14 cellular contexts compared by ENCODE assay signal in genomic region chr22:44894321-44894720, GRCh38.
"Had no signal": no experiment of that assay in that cellular context is flagged by ENCODE, and none has a peak within 500 bp of the region (broad histone marks: within the 10 kb centered on the region; RNA-seq: fewer than 3 reads in every experiment).

No MANE protein-coding gene starts in this region.

- H3K27me3 Mint-ChIP-seq: stimulated activated naive B cell treated with anti-CD40 and anti-IgM and Interleukin-4, amounts not matched to agents 10 μg/mL and 1 μg/mL and 100 μg/mL, for 72 hours had no signal

- H3K4me3 Mint-ChIP-seq: memory B cell; mesothelial cell of epicardium; natural killer cell; neural progenitor cell; stimulated activated naive B cell treated with anti-CD40 and anti-IgM and Interleukin-4, amounts not matched to agents 10 μg/mL and 1 μg/mL and 100 μg/mL, for 72 hours; stimulated activated naive CD8-positive, alpha-beta T cell treated with anti-CD3 and anti-CD28 coated beads, Interleukin-15, amount 100 ng/mL, for 72 hours had no signal

- H3K27ac Mint-ChIP-seq: memory B cell; mesothelial cell of epicardium; natural killer cell; stimulated activated naive B cell treated with anti-CD40 and anti-IgM and Interleukin-4, amounts not matched to agents 10 μg/mL and 1 μg/mL and 100 μg/mL, for 72 hours; stimulated activated naive CD8-positive, alpha-beta T cell treated with anti-CD3 and anti-CD28 coated beads, Interleukin-15, amount 100 ng/mL, for 72 hours had no signal

- H3K9me3 Mint-ChIP-seq: memory B cell; natural killer cell; neural progenitor cell; stimulated activated naive B cell treated with anti-CD40 and anti-IgM and Interleukin-4, amounts not matched to agents 10 μg/mL and 1 μg/mL and 100 μg/mL, for 72 hours; stimulated activated naive CD8-positive, alpha-beta T cell treated with anti-CD3 and anti-CD28 coated beads, Interleukin-15, amount 100 ng/mL, for 72 hours had no signal

- DNase-seq: effector memory CD4-positive, alpha-beta T cell; gastrocnemius medialis; left cardiac atrium; left ventricle myocardium inferior; lower lobe of right lung; natural killer cell; sigmoid colon; stimulated activated CD4-positive, alpha-beta T cell treated with anti-CD3 and anti-CD28 coated beads, Interleukin-2, amount 100 ng/mL, for 24 hours; stimulated activated CD4-positive, alpha-beta T cell treated with anti-CD3 and anti-CD28 coated beads, Interleukin-4, amount 100 ng/mL, for 4 hours; stimulated activated naive B cell treated with anti-CD40 and anti-IgM and Interleukin-4, amounts not matched to agents 10 μg/mL and 1 μg/mL and 100 μg/mL, for 72 hours; stimulated activated naive CD8-positive, alpha-beta T cell treated with anti-CD3 and anti-CD28 coated beads, Interleukin-15, amount 100 ng/mL, for 72 hours had no signal

- H3K36me3 Mint-ChIP-seq: memory B cell; mesothelial cell of epicardium; natural killer cell; stimulated activated naive B cell treated with anti-CD40 and anti-IgM and Interleukin-4, amounts not matched to agents 10 μg/mL and 1 μg/mL and 100 μg/mL, for 72 hours had no signal

- ATAC-seq: gastrocnemius medialis; left cardiac atrium; lower lobe of right lung; natural killer cell; stimulated activated naive B cell treated with anti-CD40 and anti-IgM and Interleukin-4, amounts not matched to agents 10 μg/mL and 1 μg/mL and 100 μg/mL, for 72 hours; stimulated activated naive CD8-positive, alpha-beta T cell treated with anti-CD3 and anti-CD28 coated beads, Interleukin-15, amount 100 ng/mL, for 72 hours had no signal

- H3K4me1 Mint-ChIP-seq: memory B cell; mesothelial cell of epicardium; natural killer cell; neural progenitor cell; stimulated activated naive B cell treated with anti-CD40 and anti-IgM and Interleukin-4, amounts not matched to agents 10 μg/mL and 1 μg/mL and 100 μg/mL, for 72 hours; stimulated activated naive CD8-positive, alpha-beta T cell treated with anti-CD3 and anti-CD28 coated beads, Interleukin-15, amount 100 ng/mL, for 72 hours had no signal
